8 cellular contexts compared by ENCODE assay signal in the genomic region with DNA sequence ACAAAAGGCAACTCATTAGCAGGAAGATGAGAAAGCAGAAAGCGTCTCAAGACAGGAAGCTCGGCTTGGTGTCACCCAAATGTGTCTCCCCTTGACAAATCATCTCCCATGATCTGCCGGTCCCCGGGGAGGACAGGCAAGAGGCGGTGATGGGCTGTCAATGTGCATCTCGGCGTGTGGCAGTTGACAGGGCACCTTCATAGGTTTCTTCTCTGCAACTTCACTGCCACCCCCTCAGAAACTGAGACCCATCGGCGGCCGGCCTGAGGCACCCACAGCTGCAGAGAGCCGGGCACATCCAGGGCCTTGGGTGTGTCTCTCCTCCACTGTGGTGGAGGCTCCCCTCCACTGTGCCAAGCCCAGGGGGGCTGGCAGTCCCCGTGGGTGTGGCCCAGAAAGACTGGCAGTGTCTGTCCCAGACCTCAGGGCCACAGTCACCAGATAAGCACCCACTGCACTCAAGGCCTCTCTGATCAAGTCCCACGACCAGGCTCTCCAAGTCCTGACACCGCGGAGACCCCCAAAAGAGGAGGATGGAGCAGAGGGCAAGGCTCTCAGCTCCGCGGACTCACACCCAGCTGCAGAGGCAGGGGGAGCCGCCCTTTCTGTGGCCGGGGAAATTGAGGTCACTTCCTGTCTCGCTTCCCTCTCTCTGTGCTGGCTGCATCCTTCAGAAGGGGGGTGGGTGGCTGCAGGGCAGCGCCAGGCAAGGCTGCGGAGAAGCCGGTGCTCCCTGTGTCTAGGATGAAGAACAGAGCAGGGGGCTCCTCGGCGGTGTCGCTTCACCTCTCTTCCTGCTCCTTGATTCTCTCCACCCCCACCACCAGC. TPM values are rescaled to one million over a fixed set of nuclear protein-coding genes. Genes with fewer than 3 reads are reported as not detected.
DNase-seq lines count a peak whose midpoint lies in the region; ATAC-seq and TF ChIP-seq lines count a peak whose summit lies in the region.

No MANE protein-coding gene starts in this region.

- no peak overlapping the region for H3K27ac Mint-ChIP-seq in progenitor cell of endocrine pancreas

- no peaks in the 10 kb centered on the region for H3K9me3 Mint-ChIP-seq in progenitor cell of endocrine pancreas (ENCODE audit: low read depth)

- no peak overlapping the region for H3K4me3 Mint-ChIP-seq in progenitor cell of endocrine pancreas (ENCODE audit: low read depth)

- no peaks in the 10 kb centered on the region for H3K36me3 Mint-ChIP-seq in progenitor cell of endocrine pancreas (ENCODE audit: insufficient read depth)

- ATAC-seq in GM18519 (IDR thresholded peaks at IDR 0.05; ENCODE audit: low FRiP score, unreplicated experiment) (peak; percentile 79), HG03025 (IDR thresholded peaks at IDR 0.05; ENCODE audit: low FRiP score, unreplicated experiment) (peak; percentile 93)

- peaks cover 5% of the 10 kb centered on the region for H3K4me1 Mint-ChIP-seq in progenitor cell of endocrine pancreas (ENCODE audit: low read depth)

- no peak for TF ChIP-seq CTCF in progenitor cell of endocrine pancreas (IDR thresholded peaks at IDR 0.05; ENCODE audit: unreplicated experiment)

- DNase-seq in SIG-M5 treated with dmso at 0.1 percent for 504 hours (lab: John Stamatoyannopoulos, UW; ENCODE audit: unreplicated experiment) (peak; percentile 93), lung microvascular endothelial cell (ENCODE audit: low read depth in 2 of 2) (peak; percentile 62 to 77), NCI-H1105 treated with DMSO at 0.1 percent for 48 hours (lab: John Stamatoyannopoulos, UW) (no peak), progenitor cell of endocrine pancreas (ENCODE audit: low spot score, unreplicated experiment) (no peak)
- DNase-seq in activated naive CD4-positive, alpha-beta T cell treated with anti-CD3 and anti-CD28 coated beads, Interleukin-2, amount 50 U/mL, for 16 hours = peak; percentile 76
- DNase-seq in stimulated activated CD8-positive, alpha-beta memory T cell treated with anti-CD3 and anti-CD28 coated beads, Interleukin-7, amount 100 ng/mL, for 24 hours (ENCODE audit: low read depth) = peak; percentile 56

- peaks cover 9% of the 10 kb centered on the region for H3K27me3 Mint-ChIP-seq in progenitor cell of endocrine pancreas

RNA-seq across cellular contexts. Expression of a gene that starts 39.6 kb away (rescaled TPM):
- total RNA-seq in lung microvascular endothelial cell (96.5 and 119 TPM in 2 replicates), progenitor cell of endocrine pancreas (116 and 124 TPM in 2 replicates)

Comparison
In these comparisons a context has a peak if more than half of its experiments do, and no peak if none do; other contexts are left out.
1. DNase-seq: peak in SIG-M5 treated with dmso at 0.1 percent for 504 hours (single experiment), activated naive CD4-positive, alpha-beta T cell treated with anti-CD3 and anti-CD28 coated beads, Interleukin-2, amount 50 U/mL, for 16 hours (single experiment), lung microvascular endothelial cell (2 of 2) and stimulated activated CD8-positive, alpha-beta memory T cell treated with anti-CD3 and anti-CD28 coated beads, Interleukin-7, amount 100 ng/mL, for 24 hours (single experiment); none in NCI-H1105 treated with DMSO at 0.1 percent for 48 hours (single experiment) and progenitor cell of endocrine pancreas (single experiment).